In genomic region chr2:53422979-53423378, GRCh38 we compare ENCODE assay signal across 8 cellular contexts.
DNase-seq lines count a peak whose midpoint lies in the region; FAIRE-seq and TF ChIP-seq lines count a peak whose summit lies in the region.

No MANE protein-coding gene starts in this region.

- H3F3A ChIP-seq in MM.1S (ENCODE audit: insufficient read depth, low read length) = no peaks in the 10 kb centered on the region

- POLR2A ChIA-PET in HEK293 (lab: Yijun Ruan, JAX) = interaction anchor here (0.7 kb wide), 1 partner anchor 347 kb away, joined by 3 read pairs; no protein-coding TSS in a partner anchor
- POLR2A ChIA-PET in CD8-positive, alpha-beta memory T cell (lab: Charles Lee) = no interaction called here

- no peaks in the 10 kb centered on the region for H3K79me2 ChIP-seq in MM.1S (ENCODE audit: low read length)

- TF ChIP-seq CTCF in 22Rv1 (IDR thresholded peaks at IDR 0.05) (peak; percentile 51), GM06990 (IDR thresholded peaks at IDR 0.05; ENCODE audit: insufficient read depth, low read length, poor library complexity, severe bottlenecking) (peak; percentile 64), HEK293 (tag by site-specific recombination; IDR thresholded peaks at IDR 0.05) (no peak), MM.1S (IDR thresholded peaks at IDR 0.05; ENCODE audit: low read length) (peak; percentile 74), WI38 (IDR thresholded peaks at IDR 0.05; ENCODE audit: low read depth, low read length) (peak; percentile 38; the same call in 1 of the 2 replicates), left ventricle myocardium inferior (IDR thresholded peaks at IDR 0.05; ENCODE audit: borderline replicate concordance) (peak; percentile 44)

- CTCF ChIA-PET in HEK293 (lab: Yijun Ruan, JAX) = interaction anchor here (0.5 to 2.2 kb wide), 15 partner anchors 11 to 520 kb away, joined by 3 to 9 read pairs (median 4); no protein-coding TSS in a partner anchor
- CTCF ChIA-PET in CD8-positive, alpha-beta memory T cell (lab: Charles Lee) = no interaction called here

- no peak overlapping the region for H3K4me2 ChIP-seq in MM.1S (ENCODE audit: low read depth, low read length)

- H4K20me1 ChIP-seq in MM.1S (ENCODE audit: insufficient read depth, low read length) = no peaks in the 10 kb centered on the region

- no peak overlapping the region for H3K4me3 ChIP-seq in GM06990 (replicated peaks; ENCODE audit: low read depth, low read length)
- H3K4me3 ChIP-seq in HEK293 (ENCODE audit: low read depth, low read length) = no peak overlapping the region
- no peak overlapping the region for H3K4me3 ChIP-seq in MM.1S (ENCODE audit: low read length)
- H3K4me3 ChIP-seq in WI38 (ENCODE audit: low read depth, low read length) = no peak overlapping the region
- no peak overlapping the region for H3K4me3 ChIP-seq in left ventricle myocardium inferior
- no peak overlapping the region for H3K4me3 ChIP-seq in CD8-positive, alpha-beta memory T cell (ENCODE audit: low read length)

- H3K27me3 Mint-ChIP-seq in CD8-positive, alpha-beta memory T cell = no peaks in the 10 kb centered on the region

- intact Hi-C loops in left ventricle myocardium inferior (cut with micrococcal nuclease) = loop anchor here (10.0 kb wide), 1 partner anchor 292 kb away; no protein-coding TSS in a partner anchor

- H2AFZ ChIP-seq in MM.1S (ENCODE audit: low read length) = peak overlapping the region; percentile 80

- H3K27ac ChIP-seq in 22Rv1 = no peak overlapping the region
- H3K27ac ChIP-seq in HEK293 (ENCODE audit: extremely low read depth, low read depth, low read length) = no peak overlapping the region
- no peak overlapping the region for H3K27ac ChIP-seq in MM.1S (ENCODE audit: low read length)
- no peak overlapping the region for H3K27ac ChIP-seq in left ventricle myocardium inferior (replicated peaks)
- H3K27ac ChIP-seq in CD8-positive, alpha-beta memory T cell (ENCODE audit: low read depth, low read length) = no peak overlapping the region

- H3K27me3 ChIP-seq in GM06990 (replicated peaks; ENCODE audit: control insufficient read depth, insufficient read depth, low read length) = no peaks in the 10 kb centered on the region
- H3K27me3 ChIP-seq in MM.1S (replicated peaks; ENCODE audit: insufficient read depth, low read length) = no peaks in the 10 kb centered on the region
- no peaks in the 10 kb centered on the region for H3K27me3 ChIP-seq in left ventricle myocardium inferior (ENCODE audit: low read depth)
- H3K27me3 ChIP-seq in CD8-positive, alpha-beta memory T cell (ENCODE audit: insufficient read depth, low read length, poor library complexity, severe bottlenecking) = no peaks in the 10 kb centered on the region

- H3K9me3 ChIP-seq in HEK293 (ENCODE audit: control insufficient read depth, insufficient read depth, low read depth, low read length) (no peaks in the 10 kb centered on the region), MM.1S (replicated peaks; ENCODE audit: insufficient read depth, low read length) (no peaks in the 10 kb centered on the region), left ventricle myocardium inferior (replicated peaks) (peaks cover 21% of the 10 kb centered on the region)
- H3K9me3 ChIP-seq in CD8-positive, alpha-beta memory T cell (ENCODE audit: low read length) = no peaks in the 10 kb centered on the region

- no peaks in the 10 kb centered on the region for H3K4me1 ChIP-seq in HEK293 (ENCODE audit: control insufficient read depth, insufficient read depth, low read length)
- 0 out of 2 replicates have a peak, but pooled peaks cover 5% of the 10 kb centered on the region for H3K4me1 ChIP-seq in MM.1S (ENCODE audit: low read length)
- no peaks in the 10 kb centered on the region for H3K4me1 ChIP-seq in left ventricle myocardium inferior
- no peaks in the 10 kb centered on the region for H3K4me1 ChIP-seq in CD8-positive, alpha-beta memory T cell (ENCODE audit: insufficient read depth, low read length)

- H3K4me3 Mint-ChIP-seq in CD8-positive, alpha-beta memory T cell = no peak overlapping the region

- H3K9me3 Mint-ChIP-seq in CD8-positive, alpha-beta memory T cell = peaks cover 0 to 6% (median 2%) of the 10 kb centered on the region in 5 donors

- H3K36me3 ChIP-seq in GM06990 (ENCODE audit: control insufficient read depth, insufficient read depth, low read length) = no peaks in the 10 kb centered on the region
- no peaks in the 10 kb centered on the region for H3K36me3 ChIP-seq in HEK293 (ENCODE audit: control insufficient read depth in 2 of 2, insufficient read depth in 1 of 2, low read length in 2 of 2)
- no peaks in the 10 kb centered on the region for H3K36me3 ChIP-seq in MM.1S (replicated peaks; ENCODE audit: insufficient read depth, low read length)
- no peaks in the 10 kb centered on the region for H3K36me3 ChIP-seq in left ventricle myocardium inferior
- H3K36me3 ChIP-seq in CD8-positive, alpha-beta memory T cell (ENCODE audit: insufficient read depth, low read length) = no peaks in the 10 kb centered on the region

- H3K27ac Mint-ChIP-seq in CD8-positive, alpha-beta memory T cell = no peak overlapping the region

- DNase-seq in GM06990 (ENCODE audit: extremely low read depth, insufficient read length) (peak; percentile 11), MM.1S (peak; percentile 74), left ventricle myocardium inferior (no peak), urothelium cell line (ENCODE audit: low spot score) (peak; percentile 47)
- no peak for DNase-seq in CD8-positive, alpha-beta memory T cell

- no peaks in the 10 kb centered on the region for H3K36me3 Mint-ChIP-seq in CD8-positive, alpha-beta memory T cell

- no peak overlapping the region for H3K9ac ChIP-seq in MM.1S (ENCODE audit: low read length)

- H3K4me1 Mint-ChIP-seq in CD8-positive, alpha-beta memory T cell = peaks cover 0 to 16% (median 10%) of the 10 kb centered on the region in 3 donors

- no peak for FAIRE-seq in urothelium cell line (lab: Jason Lieb, UNC)

- H3K9me2 ChIP-seq in MM.1S (replicated peaks; ENCODE audit: insufficient read depth, low read length) = no peaks in the 10 kb centered on the region

TF ChIP-seq in HEK293, 187 proteins besides CTCF, POLR2A, EP300 and RAD21:
- TF ChIP-seq ZNF654 (tag by site-specific recombination; IDR thresholded peaks at IDR 0.05; ENCODE audit: low read depth) = peak; percentile 45
- no peak for TF ChIP-seq ZNF626 (tag by site-specific recombination; IDR thresholded peaks at IDR 0.05)
TF ChIP-seq in HEK293: peak in this region for 1.

Comparison
In these comparisons a context has a peak if more than half of its experiments do, and no peak if none do; other contexts are left out.
1. DNase-seq: peak in GM06990 (single experiment), MM.1S (single experiment) and urothelium cell line (single experiment); none in left ventricle myocardium inferior (single experiment) and CD8-positive, alpha-beta memory T cell (0 of 5).